29 cellular contexts compared by ENCODE assay signal in the genomic region with DNA sequence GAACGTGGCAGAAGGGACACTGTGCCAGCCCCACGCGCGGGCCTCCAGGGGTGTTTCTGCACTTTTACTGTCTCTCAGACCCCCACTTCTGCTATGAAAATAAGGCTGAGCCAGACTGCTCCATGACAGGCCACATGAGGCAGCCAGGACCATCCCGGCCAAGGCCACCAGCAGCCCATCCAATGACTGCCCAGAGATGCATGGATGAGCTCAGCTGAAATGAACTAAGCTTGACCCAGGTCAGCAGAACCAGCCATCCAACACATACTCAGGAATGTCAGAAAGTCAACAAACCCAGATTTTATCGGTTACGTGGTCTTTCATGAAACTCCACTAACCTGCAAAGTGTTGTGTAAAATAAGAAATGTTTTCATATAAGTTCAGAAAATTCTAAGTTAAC. TPM values are rescaled to one million over a fixed set of nuclear protein-coding genes. Genes with fewer than 3 reads are reported as not detected.
"Had no signal": no experiment of that assay in that cellular context is flagged by ENCODE, and none has a peak within 500 bp of the region (broad histone marks: within the 10 kb centered on the region; RNA-seq: fewer than 3 reads in every experiment).

No MANE protein-coding gene starts in this region.

- H3K36me3 ChIP-seq: adrenal gland, ascending aorta, left ventricle myocardium inferior, right atrium auricular region, spleen, upper lobe of left lung had no signal

- FAIRE-seq: TTC549 had no signal

- DNase-seq: activated CD4-positive, alpha-beta T cell treated with anti-CD3 and anti-CD28 coated beads for 1 hour; activated T-cell treated with anti-CD3 and anti-CD28 coated beads, Interleukin-2, amount 50 U/mL, for 1 hour; adrenal gland; central memory CD4-positive, alpha-beta T cell; effector memory CD4-positive, alpha-beta T cell; foreskin melanocyte; glutamatergic neuron; islet precursor cell; left ventricle myocardium inferior; mammary epithelial cell; midbrain; spleen; stimulated activated CD4-positive, alpha-beta T cell treated with anti-CD3 and anti-CD28 coated beads, Interleukin-4, amount 100 ng/mL, for 1 hour; stimulated activated naive CD4-positive, alpha-beta T cell; T-cell; testis; upper lobe of left lung had no signal

- H3K4me3 ChIP-seq: adrenal gland, ascending aorta, hepatocyte, left ventricle myocardium inferior, right atrium auricular region, spleen, testis, upper lobe of left lung had no signal

- H3K27ac ChIP-seq: adrenal gland, ascending aorta, hepatocyte, left ventricle myocardium inferior, right atrium auricular region, spleen, testis, upper lobe of left lung had no signal

- H3K27me3 ChIP-seq: adrenal gland, ascending aorta, hepatocyte, right atrium auricular region, testis, upper lobe of left lung had no signal

- H3K4me3 Mint-ChIP-seq: activated naive CD8-positive, alpha-beta T cell; activated T-helper 17 cell treated with anti-CD3 and anti-CD28 coated beads, Interleukin-2, amount 50 U/mL, for 72 hours; natural killer cell treated with Interleukin-12 subunit alpha and Interleukin-12 subunit beta and Interleukin-15 and Interleukin-18, amount 100 ng/mL, for 72 hours; T-cell; T-helper 2 cell treated with Interferon-gamma antibody and Interleukin-4, amounts not matched to agents 5 μg/mL and 100 μg/mL, for 36 hours had no signal

- ATAC-seq: activated T-helper 17 cell treated with anti-CD3 and anti-CD28 coated beads, Interleukin-2, amount 50 U/mL, for 72 hours; esophagus mucosa; natural killer cell treated with Interleukin-12 subunit alpha and Interleukin-12 subunit beta and Interleukin-15 and Interleukin-18, amount 100 ng/mL, for 72 hours; T-cell had no signal

- H3K27me3 Mint-ChIP-seq: activated T-helper 17 cell treated with anti-CD3 and anti-CD28 coated beads, Interleukin-2, amount 50 U/mL, for 72 hours had no signal

- H3K9me3 ChIP-seq: adrenal gland, ascending aorta, right atrium auricular region, testis had no signal

- H3K27ac Mint-ChIP-seq: activated naive CD8-positive, alpha-beta T cell; activated T-helper 17 cell treated with anti-CD3 and anti-CD28 coated beads, Interleukin-2, amount 50 U/mL, for 72 hours; natural killer cell treated with Interleukin-12 subunit alpha and Interleukin-12 subunit beta and Interleukin-15 and Interleukin-18, amount 100 ng/mL, for 72 hours; progenitor cell of endocrine pancreas; T-cell; T-helper 2 cell treated with Interferon-gamma antibody and Interleukin-4, amounts not matched to agents 5 μg/mL and 100 μg/mL, for 36 hours had no signal

- H3K4me1 Mint-ChIP-seq: activated T-helper 17 cell treated with anti-CD3 and anti-CD28 coated beads, Interleukin-2, amount 50 U/mL, for 72 hours; T-cell had no signal

- H3K4me1 ChIP-seq: adrenal gland, ascending aorta, left ventricle myocardium inferior, right atrium auricular region, spleen, testis, upper lobe of left lung had no signal

- H3K36me3 Mint-ChIP-seq: natural killer cell treated with Interleukin-12 subunit alpha and Interleukin-12 subunit beta and Interleukin-15 and Interleukin-18, amount 100 ng/mL, for 72 hours; T-cell had no signal

RNA-seq across cellular contexts. Expression of a gene that starts 51.2 kb away (rescaled TPM):
- total RNA-seq: activated T-helper 17 cell treated with anti-CD3 and anti-CD28 coated beads, Interleukin-2, amount 50 U/mL, for 72 hours; adrenal gland; ascending aorta; dermis microvascular lymphatic vessel endothelial cell; hepatocyte; left ventricle myocardium inferior; mammary epithelial cell; natural killer cell treated with Interleukin-12 subunit alpha and Interleukin-12 subunit beta and Interleukin-15 and Interleukin-18, amount 100 ng/mL, for 72 hours; osteocyte; progenitor cell of endocrine pancreas; right atrium auricular region; spleen; T-cell; upper lobe of left lung had no signal
